Comparison of ENCODE assay signal across 29 cellular contexts in the genomic region with DNA sequence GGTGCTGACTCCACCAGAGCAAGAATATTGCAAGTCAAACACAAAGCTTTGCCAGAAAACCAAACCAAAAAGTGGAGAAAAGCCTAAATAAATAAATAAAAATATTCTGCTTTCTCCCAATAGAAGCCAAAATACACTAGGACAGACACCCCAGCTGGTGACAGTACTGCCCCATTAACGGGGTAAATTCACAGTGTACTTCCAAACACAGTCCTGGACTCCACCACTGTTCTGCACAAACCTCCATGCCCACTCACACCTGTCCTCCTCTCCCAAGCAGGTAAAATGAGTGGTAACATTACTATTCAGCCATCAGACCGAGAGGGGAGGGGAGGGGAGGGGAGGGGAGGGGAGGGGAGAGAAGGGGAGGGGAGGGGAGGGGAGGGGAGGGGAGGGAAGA.
"Had no signal": no experiment of that assay in that cellular context is flagged by ENCODE, and none has a peak within 500 bp of the region (broad histone marks: within the 10 kb centered on the region; RNA-seq: fewer than 3 reads in every experiment).

No MANE protein-coding gene starts in this region.

- H3K4me3 Mint-ChIP-seq: dendritic cell treated with granulocyte-macrophage colony-stimulating factor and Interleukin-4, amounts not matched to agents 40 ng/mL and 50 ng/mL, for 4 days; effector memory CD8-positive, alpha-beta T cell; endodermal cell; immature natural killer cell; mesothelial cell of epicardium; naive B cell had no signal

- H3K27me3 Mint-ChIP-seq: dendritic cell treated with granulocyte-macrophage colony-stimulating factor and Interleukin-4, amounts not matched to agents 40 ng/mL and 50 ng/mL, for 4 days; effector memory CD8-positive, alpha-beta T cell; naive B cell had no signal

- H3K4me2 ChIP-seq: hepatocyte had no signal

- H3K27ac Mint-ChIP-seq: dendritic cell treated with granulocyte-macrophage colony-stimulating factor and Interleukin-4, amounts not matched to agents 40 ng/mL and 50 ng/mL, for 4 days; effector memory CD8-positive, alpha-beta T cell; endodermal cell; immature natural killer cell; mesothelial cell of epicardium; naive B cell had no signal

- H3K4me3 ChIP-seq: colonic mucosa, esophagus squamous epithelium, gastrocnemius medialis, heart left ventricle, hepatocyte, left lung, lower lobe of right lung, mucosa of descending colon had no signal

- H3K9me3 ChIP-seq: colonic mucosa, esophagus squamous epithelium, gastrocnemius medialis, heart left ventricle, left lung, lower lobe of right lung, mucosa of descending colon had no signal

- H3K9me3 Mint-ChIP-seq: dendritic cell treated with granulocyte-macrophage colony-stimulating factor and Interleukin-4, amounts not matched to agents 40 ng/mL and 50 ng/mL, for 4 days; effector memory CD8-positive, alpha-beta T cell; endodermal cell; immature natural killer cell; mesothelial cell of epicardium; naive B cell had no signal

- H3K4me1 ChIP-seq: colonic mucosa, esophagus squamous epithelium, left lung, lower lobe of right lung had no signal

- H2AFZ ChIP-seq: hepatocyte had no signal

- FAIRE-seq: endometrium, kidney had no signal

- DNase-seq: colonic mucosa; cortex of kidney; effector CD8-positive, alpha-beta T cell; effector memory CD8-positive, alpha-beta T cell; endodermal cell; erythroblast; esophagus squamous epithelium; foreskin fibroblast; foreskin melanocyte; gastrocnemius medialis; heart left ventricle; hypothalamus; immature natural killer cell; islet precursor cell; kidney; kidney glomerular epithelial cell; left colon; left ventricle myocardium superior; lower lobe of right lung; mesenchymal stem cell; mucosa of descending colon; naive B cell had no signal

- ATAC-seq: effector memory CD8-positive, alpha-beta T cell; esophagus mucosa; gastrocnemius medialis; heart left ventricle; left colon; left lung; left ventricle myocardium superior; lower lobe of right lung; mucosa of descending colon had no signal

- H3K27ac ChIP-seq: colonic mucosa, epithelial cell of prostate, esophagus squamous epithelium, heart left ventricle, hepatocyte, left lung, lower lobe of right lung had no signal

- H3K36me3 ChIP-seq: colonic mucosa had no signal

- H3K27me3 ChIP-seq: colonic mucosa, esophagus squamous epithelium, gastrocnemius medialis, heart left ventricle, hepatocyte, left lung had no signal

- H3K4me1 Mint-ChIP-seq: mesothelial cell of epicardium, naive B cell had no signal
